1 cellular context compared by ENCODE assay signal in the genomic region with DNA sequence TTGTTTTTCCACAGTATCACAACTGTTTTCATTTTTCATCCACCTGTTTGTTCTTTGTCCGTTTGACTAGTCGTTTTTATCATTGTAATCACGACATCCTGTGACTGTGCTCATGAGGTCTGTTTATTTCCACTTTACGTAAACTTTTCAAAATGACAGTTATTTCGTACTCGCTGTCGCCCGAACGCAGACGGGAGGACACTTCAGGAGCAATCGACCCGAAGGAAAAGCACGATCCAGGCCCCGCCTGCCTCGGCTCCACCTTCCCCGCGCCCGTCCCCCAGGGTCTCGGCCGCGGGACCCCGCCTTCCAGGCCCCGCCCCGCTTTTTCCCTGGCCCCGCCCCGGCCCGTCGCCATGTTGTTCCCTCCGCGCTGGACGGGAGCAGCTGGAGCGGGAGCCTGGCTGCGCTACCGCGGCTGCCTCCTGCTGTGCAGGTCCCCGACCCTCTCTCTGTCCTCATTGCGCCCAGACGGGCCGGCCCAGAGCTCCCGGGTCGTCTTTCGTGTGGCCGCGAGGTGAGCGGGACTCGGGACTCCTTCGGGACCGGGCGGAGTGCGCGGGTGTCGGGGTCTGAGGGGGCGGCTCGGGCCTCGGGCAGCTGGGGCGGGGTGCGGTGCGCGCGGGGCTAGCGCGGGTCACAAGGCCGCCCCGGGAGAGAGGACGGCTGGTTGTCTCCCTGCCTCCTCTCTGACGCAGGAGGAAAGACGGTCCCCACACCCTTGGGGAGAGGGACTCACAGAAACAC.
A peak's percentile ranks its signal among the peaks of the same experiment; 100 is the strongest.
TF ChIP-seq lines count a peak whose summit lies in the region.

Gene RAB9A, plus strand, starts transcription at position 357 of the 747 bp plus-strand sequence. CDS start 19,619 bp downstream, outside the sequence.

TF ChIP-seq in HepG2, 621 proteins besides CTCF, POLR2A, EP300 and RAD21 (continued from another document and continues in another):
- TF ChIP-seq MXD3 (CRISPR knock-in tag; IDR thresholded peaks at IDR 0.05) (0 out of 2 replicates have a peak, but pooled peaks have one; percentile 37), SNAPC2 (CRISPR knock-in tag; IDR thresholded peaks at IDR 0.05) (no peak), ZNF280D (CRISPR knock-in tag; IDR thresholded peaks at IDR 0.05) (no peak), KMT2A (CRISPR knock-in tag; IDR thresholded peaks at IDR 0.05) (peak; percentile 26; the same call in 1 of the 2 replicates), ZXDC (CRISPR knock-in tag; IDR thresholded peaks at IDR 0.05) (no peak), ZNF883 (CRISPR knock-in tag; IDR thresholded peaks at IDR 0.05; ENCODE audit: not compliant biosample characterization) (peak; percentile 41), NFAT5 (CRISPR knock-in tag; IDR thresholded peaks at IDR 0.05) (no peak), SP4 (CRISPR knock-in tag; IDR thresholded peaks at IDR 0.05) (peak; percentile 60; the same call in 1 of the 2 replicates), HOXA3 (CRISPR knock-in tag; IDR thresholded peaks at IDR 0.05) (peak; percentile 80), ISL2 (CRISPR knock-in tag; IDR thresholded peaks at IDR 0.05) (no peak), TFAP4 (IDR thresholded peaks at IDR 0.05; ENCODE audit: borderline replicate concordance, low read depth) (peak; percentile 59; the same call in 1 of the 2 replicates), IKZF1 (IDR thresholded peaks at IDR 0.05) (no peak), ZNF501 (CRISPR knock-in tag; IDR thresholded peaks at IDR 0.05) (peak; percentile 48; the same call in 1 of the 2 replicates), MAX (IDR thresholded peaks at IDR 0.05) (0 out of 2 replicates have a peak, but pooled peaks have one; percentile 26), NFKB2 (CRISPR knock-in tag; IDR thresholded peaks at IDR 0.05; ENCODE audit: borderline replicate concordance) (no peak), ZNF234 (CRISPR knock-in tag; conservative IDR thresholded peaks at IDR 0.05) (0 out of 2 replicates have a peak, but pooled peaks have one; percentile 38), MZF1 (CRISPR knock-in tag; IDR thresholded peaks at IDR 0.05; ENCODE audit: borderline replicate concordance) (no peak)
- TF ChIP-seq, protein P1, sequence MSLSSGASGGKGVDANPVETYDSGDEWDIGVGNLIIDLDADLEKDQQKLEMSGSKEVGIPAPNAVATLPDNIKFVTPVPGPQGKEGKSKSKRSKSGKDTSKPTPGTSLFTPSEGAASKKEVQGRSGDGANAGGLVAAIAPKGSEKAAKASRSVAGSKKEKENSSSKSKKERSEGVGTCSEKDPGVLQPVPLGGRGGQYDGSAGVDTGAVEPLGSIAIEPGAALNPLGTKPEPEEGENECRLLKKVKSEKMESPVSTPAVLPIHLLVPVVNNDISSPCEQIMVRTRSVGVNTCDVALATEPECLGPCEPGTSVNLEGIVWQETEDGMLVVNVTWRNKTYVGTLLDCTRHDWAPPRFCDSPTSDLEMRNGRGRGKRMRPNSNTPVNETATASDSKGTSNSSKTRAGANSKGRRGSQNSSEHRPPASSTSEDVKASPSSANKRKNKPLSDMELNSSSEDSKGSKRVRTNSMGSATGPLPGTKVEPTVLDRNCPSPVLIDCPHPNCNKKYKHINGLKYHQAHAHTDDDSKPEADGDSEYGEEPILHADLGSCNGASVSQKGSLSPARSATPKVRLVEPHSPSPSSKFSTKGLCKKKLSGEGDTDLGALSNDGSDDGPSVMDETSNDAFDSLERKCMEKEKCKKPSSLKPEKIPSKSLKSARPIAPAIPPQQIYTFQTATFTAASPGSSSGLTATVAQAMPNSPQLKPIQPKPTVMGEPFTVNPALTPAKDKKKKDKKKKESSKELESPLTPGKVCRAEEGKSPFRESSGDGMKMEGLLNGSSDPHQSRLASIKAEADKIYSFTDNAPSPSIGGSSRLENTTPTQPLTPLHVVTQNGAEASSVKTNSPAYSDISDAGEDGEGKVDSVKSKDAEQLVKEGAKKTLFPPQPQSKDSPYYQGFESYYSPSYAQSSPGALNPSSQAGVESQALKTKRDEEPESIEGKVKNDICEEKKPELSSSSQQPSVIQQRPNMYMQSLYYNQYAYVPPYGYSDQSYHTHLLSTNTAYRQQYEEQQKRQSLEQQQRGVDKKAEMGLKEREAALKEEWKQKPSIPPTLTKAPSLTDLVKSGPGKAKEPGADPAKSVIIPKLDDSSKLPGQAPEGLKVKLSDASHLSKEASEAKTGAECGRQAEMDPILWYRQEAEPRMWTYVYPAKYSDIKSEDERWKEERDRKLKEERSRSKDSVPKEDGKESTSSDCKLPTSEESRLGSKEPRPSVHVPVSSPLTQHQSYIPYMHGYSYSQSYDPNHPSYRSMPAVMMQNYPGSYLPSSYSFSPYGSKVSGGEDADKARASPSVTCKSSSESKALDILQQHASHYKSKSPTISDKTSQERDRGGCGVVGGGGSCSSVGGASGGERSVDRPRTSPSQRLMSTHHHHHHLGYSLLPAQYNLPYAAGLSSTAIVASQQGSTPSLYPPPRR (CRISPR knock-in tag; IDR thresholded peaks at IDR 0.05; ENCODE audit: borderline replicate concordance), result no peak
- TF ChIP-seq, protein P2, sequence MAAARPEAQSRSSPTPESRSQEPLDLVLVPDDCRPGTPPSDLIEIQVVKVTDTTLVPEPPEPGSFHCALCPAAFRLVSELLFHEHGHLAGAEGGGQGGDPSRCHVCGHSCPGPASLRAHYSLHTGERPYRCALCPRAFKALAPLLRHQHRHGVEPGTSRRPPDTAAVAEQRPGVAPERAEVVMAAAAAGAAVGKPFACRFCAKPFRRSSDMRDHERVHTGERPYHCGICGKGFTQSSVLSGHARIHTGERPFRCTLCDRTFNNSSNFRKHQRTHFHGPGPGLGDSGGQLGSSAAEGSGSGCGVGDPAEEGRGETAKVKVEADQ (CRISPR knock-in tag; IDR thresholded peaks at IDR 0.05; ENCODE audit: borderline replicate concordance), result no peak
- TF ChIP-seq, protein P3, sequence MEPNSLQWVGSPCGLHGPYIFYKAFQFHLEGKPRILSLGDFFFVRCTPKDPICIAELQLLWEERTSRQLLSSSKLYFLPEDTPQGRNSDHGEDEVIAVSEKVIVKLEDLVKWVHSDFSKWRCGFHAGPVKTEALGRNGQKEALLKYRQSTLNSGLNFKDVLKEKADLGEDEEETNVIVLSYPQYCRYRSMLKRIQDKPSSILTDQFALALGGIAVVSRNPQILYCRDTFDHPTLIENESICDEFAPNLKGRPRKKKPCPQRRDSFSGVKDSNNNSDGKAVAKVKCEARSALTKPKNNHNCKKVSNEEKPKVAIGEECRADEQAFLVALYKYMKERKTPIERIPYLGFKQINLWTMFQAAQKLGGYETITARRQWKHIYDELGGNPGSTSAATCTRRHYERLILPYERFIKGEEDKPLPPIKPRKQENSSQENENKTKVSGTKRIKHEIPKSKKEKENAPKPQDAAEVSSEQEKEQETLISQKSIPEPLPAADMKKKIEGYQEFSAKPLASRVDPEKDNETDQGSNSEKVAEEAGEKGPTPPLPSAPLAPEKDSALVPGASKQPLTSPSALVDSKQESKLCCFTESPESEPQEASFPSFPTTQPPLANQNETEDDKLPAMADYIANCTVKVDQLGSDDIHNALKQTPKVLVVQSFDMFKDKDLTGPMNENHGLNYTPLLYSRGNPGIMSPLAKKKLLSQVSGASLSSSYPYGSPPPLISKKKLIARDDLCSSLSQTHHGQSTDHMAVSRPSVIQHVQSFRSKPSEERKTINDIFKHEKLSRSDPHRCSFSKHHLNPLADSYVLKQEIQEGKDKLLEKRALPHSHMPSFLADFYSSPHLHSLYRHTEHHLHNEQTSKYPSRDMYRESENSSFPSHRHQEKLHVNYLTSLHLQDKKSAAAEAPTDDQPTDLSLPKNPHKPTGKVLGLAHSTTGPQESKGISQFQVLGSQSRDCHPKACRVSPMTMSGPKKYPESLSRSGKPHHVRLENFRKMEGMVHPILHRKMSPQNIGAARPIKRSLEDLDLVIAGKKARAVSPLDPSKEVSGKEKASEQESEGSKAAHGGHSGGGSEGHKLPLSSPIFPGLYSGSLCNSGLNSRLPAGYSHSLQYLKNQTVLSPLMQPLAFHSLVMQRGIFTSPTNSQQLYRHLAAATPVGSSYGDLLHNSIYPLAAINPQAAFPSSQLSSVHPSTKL (CRISPR knock-in tag; IDR thresholded peaks at IDR 0.05), result peak; percentile 31
